In the genomic region with DNA sequence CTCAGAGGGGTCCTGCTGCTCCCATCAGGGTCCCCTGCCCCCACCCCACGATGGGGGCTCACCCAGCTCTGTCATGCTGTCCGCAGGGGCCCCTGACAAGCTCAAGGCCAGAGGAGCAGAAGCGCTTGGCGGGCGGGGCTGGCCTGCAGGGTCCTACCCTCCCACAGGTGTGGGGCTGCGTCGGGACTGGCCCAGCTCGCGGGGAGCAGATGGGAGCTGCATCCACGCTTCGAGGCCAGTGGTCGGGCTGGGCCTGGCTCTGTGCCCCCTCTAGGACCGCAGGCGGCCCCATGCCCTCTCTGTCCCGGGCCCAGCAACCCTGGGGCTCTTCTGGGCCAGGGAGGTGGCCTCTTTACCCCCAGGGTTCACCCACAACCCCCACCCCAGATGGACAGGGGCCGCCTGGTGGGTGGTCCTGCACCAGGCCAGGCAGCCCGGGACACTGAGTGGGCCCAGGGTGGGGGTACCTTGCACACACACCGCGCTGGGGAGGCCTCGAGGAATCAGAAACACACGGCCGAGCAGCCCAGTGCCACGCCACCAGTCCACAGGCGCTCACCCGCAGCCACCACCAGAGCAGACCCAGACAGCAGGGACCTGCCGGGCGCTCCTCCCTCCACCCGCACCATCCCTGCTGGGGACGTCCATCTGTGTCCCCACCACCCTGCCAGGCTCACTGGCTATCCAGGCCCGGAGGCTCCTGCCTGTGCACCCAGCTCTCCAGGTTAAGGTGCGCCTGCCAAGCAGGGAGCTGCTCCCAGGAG, we compare ENCODE assay signal across 1 cellular context.
TF ChIP-seq lines count a peak whose summit lies in the region.

No MANE protein-coding gene starts in this region.

TF ChIP-seq in HepG2, 621 proteins besides CTCF, POLR2A, EP300 and RAD21 (continued from another document and continues in another):
- TF ChIP-seq, protein P1, sequence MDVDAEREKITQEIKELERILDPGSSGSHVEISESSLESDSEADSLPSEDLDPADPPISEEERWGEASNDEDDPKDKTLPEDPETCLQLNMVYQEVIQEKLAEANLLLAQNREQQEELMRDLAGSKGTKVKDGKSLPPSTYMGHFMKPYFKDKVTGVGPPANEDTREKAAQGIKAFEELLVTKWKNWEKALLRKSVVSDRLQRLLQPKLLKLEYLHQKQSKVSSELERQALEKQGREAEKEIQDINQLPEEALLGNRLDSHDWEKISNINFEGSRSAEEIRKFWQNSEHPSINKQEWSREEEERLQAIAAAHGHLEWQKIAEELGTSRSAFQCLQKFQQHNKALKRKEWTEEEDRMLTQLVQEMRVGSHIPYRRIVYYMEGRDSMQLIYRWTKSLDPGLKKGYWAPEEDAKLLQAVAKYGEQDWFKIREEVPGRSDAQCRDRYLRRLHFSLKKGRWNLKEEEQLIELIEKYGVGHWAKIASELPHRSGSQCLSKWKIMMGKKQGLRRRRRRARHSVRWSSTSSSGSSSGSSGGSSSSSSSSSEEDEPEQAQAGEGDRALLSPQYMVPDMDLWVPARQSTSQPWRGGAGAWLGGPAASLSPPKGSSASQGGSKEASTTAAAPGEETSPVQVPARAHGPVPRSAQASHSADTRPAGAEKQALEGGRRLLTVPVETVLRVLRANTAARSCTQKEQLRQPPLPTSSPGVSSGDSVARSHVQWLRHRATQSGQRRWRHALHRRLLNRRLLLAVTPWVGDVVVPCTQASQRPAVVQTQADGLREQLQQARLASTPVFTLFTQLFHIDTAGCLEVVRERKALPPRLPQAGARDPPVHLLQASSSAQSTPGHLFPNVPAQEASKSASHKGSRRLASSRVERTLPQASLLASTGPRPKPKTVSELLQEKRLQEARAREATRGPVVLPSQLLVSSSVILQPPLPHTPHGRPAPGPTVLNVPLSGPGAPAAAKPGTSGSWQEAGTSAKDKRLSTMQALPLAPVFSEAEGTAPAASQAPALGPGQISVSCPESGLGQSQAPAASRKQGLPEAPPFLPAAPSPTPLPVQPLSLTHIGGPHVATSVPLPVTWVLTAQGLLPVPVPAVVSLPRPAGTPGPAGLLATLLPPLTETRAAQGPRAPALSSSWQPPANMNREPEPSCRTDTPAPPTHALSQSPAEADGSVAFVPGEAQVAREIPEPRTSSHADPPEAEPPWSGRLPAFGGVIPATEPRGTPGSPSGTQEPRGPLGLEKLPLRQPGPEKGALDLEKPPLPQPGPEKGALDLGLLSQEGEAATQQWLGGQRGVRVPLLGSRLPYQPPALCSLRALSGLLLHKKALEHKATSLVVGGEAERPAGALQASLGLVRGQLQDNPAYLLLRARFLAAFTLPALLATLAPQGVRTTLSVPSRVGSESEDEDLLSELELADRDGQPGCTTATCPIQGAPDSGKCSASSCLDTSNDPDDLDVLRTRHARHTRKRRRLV (CRISPR knock-in tag; IDR thresholded peaks at IDR 0.05) = 0 out of 2 replicates have a peak, but pooled peaks have one; percentile 43
- TF ChIP-seq, protein P2, sequence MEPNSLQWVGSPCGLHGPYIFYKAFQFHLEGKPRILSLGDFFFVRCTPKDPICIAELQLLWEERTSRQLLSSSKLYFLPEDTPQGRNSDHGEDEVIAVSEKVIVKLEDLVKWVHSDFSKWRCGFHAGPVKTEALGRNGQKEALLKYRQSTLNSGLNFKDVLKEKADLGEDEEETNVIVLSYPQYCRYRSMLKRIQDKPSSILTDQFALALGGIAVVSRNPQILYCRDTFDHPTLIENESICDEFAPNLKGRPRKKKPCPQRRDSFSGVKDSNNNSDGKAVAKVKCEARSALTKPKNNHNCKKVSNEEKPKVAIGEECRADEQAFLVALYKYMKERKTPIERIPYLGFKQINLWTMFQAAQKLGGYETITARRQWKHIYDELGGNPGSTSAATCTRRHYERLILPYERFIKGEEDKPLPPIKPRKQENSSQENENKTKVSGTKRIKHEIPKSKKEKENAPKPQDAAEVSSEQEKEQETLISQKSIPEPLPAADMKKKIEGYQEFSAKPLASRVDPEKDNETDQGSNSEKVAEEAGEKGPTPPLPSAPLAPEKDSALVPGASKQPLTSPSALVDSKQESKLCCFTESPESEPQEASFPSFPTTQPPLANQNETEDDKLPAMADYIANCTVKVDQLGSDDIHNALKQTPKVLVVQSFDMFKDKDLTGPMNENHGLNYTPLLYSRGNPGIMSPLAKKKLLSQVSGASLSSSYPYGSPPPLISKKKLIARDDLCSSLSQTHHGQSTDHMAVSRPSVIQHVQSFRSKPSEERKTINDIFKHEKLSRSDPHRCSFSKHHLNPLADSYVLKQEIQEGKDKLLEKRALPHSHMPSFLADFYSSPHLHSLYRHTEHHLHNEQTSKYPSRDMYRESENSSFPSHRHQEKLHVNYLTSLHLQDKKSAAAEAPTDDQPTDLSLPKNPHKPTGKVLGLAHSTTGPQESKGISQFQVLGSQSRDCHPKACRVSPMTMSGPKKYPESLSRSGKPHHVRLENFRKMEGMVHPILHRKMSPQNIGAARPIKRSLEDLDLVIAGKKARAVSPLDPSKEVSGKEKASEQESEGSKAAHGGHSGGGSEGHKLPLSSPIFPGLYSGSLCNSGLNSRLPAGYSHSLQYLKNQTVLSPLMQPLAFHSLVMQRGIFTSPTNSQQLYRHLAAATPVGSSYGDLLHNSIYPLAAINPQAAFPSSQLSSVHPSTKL (CRISPR knock-in tag; IDR thresholded peaks at IDR 0.05) = peak; percentile 14; the same call in 1 of the 2 replicates
- TF ChIP-seq NR2F6 (IDR thresholded peaks at IDR 0.05) (no peak), NR2F6 (CRISPR knock-in tag; IDR thresholded peaks at IDR 0.05) (peak; percentile 29; the same call in 1 of the 2 replicates), ELF1 (CRISPR knock-in tag; IDR thresholded peaks at IDR 0.05) (peak; percentile 20; the same call in 1 of the 2 replicates), ZNF558 (CRISPR knock-in tag; IDR thresholded peaks at IDR 0.05; ENCODE audit: borderline replicate concordance) (peak; percentile 65; the same call in 1 of the 2 replicates), ZNF777 (CRISPR knock-in tag; IDR thresholded peaks at IDR 0.05) (0 out of 2 replicates have a peak, but pooled peaks have one; percentile 25), ARNTL (CRISPR knock-in tag; IDR thresholded peaks at IDR 0.05) (0 out of 2 replicates have a peak, but pooled peaks have one; percentile 5), SP5 (CRISPR knock-in tag; IDR thresholded peaks at IDR 0.05; ENCODE audit: borderline replicate concordance, low read depth) (0 out of 2 replicates have a peak, but pooled peaks have one; percentile 30), HIVEP1 (CRISPR knock-in tag; IDR thresholded peaks at IDR 0.05) (peak; percentile 31; the same call in 1 of the 2 replicates), SOX13 (IDR thresholded peaks at IDR 0.05) (no peak), SOX13 (CRISPR knock-in tag; conservative IDR thresholded peaks at IDR 0.05 in 1 of 2, IDR thresholded peaks at IDR 0.05 in 1 of 2) (0 out of 4 replicates have a peak, but pooled peaks of 1 of the 2 experiments have one; percentile 13), ZNF598 (CRISPR knock-in tag; IDR thresholded peaks at IDR 0.05; ENCODE audit: borderline replicate concordance) (no peak), ONECUT2 (CRISPR knock-in tag; IDR thresholded peaks at IDR 0.05) (no peak), ZNF296 (CRISPR knock-in tag; conservative IDR thresholded peaks at IDR 0.05) (peak; percentile 53; the same call in 1 of the 2 replicates), ZNF317 (CRISPR knock-in tag; IDR thresholded peaks at IDR 0.05) (0 out of 2 replicates have a peak, but pooled peaks have one; percentile 53), STAG1 (CRISPR knock-in tag; IDR thresholded peaks at IDR 0.05) (0 out of 2 replicates have a peak, but pooled peaks have one; percentile 3), SAP130 (CRISPR knock-in tag; IDR thresholded peaks at IDR 0.05; ENCODE audit: low read depth) (peak; percentile 57; the same call in 1 of the 2 replicates), ZNF678 (CRISPR knock-in tag; IDR thresholded peaks at IDR 0.05) (no peak), KAT8 (CRISPR knock-in tag; IDR thresholded peaks at IDR 0.05) (0 out of 2 replicates have a peak, but pooled peaks have one; percentile 16), NFE2L1 (CRISPR knock-in tag; IDR thresholded peaks at IDR 0.05; ENCODE audit: borderline replicate concordance) (0 out of 2 replicates have a peak, but pooled peaks have one; percentile 14), ZFP41 (CRISPR knock-in tag; IDR thresholded peaks at IDR 0.05; ENCODE audit: borderline replicate concordance) (0 out of 2 replicates have a peak, but pooled peaks have one; percentile 31), ZNF747 (CRISPR knock-in tag; IDR thresholded peaks at IDR 0.05; ENCODE audit: borderline replicate concordance) (peak; percentile 16; the same call in 1 of the 2 replicates), MEIS2 (CRISPR knock-in tag; IDR thresholded peaks at IDR 0.05) (0 out of 2 replicates have a peak, but pooled peaks have one; percentile 34), HOXD1 (CRISPR knock-in tag; IDR thresholded peaks at IDR 0.05) (0 out of 2 replicates have a peak, but pooled peaks have one; percentile 43), ZBTB7B (CRISPR knock-in tag; IDR thresholded peaks at IDR 0.05) (0 out of 2 replicates have a peak, but pooled peaks have one; percentile 25)
- TF ChIP-seq, protein P3, sequence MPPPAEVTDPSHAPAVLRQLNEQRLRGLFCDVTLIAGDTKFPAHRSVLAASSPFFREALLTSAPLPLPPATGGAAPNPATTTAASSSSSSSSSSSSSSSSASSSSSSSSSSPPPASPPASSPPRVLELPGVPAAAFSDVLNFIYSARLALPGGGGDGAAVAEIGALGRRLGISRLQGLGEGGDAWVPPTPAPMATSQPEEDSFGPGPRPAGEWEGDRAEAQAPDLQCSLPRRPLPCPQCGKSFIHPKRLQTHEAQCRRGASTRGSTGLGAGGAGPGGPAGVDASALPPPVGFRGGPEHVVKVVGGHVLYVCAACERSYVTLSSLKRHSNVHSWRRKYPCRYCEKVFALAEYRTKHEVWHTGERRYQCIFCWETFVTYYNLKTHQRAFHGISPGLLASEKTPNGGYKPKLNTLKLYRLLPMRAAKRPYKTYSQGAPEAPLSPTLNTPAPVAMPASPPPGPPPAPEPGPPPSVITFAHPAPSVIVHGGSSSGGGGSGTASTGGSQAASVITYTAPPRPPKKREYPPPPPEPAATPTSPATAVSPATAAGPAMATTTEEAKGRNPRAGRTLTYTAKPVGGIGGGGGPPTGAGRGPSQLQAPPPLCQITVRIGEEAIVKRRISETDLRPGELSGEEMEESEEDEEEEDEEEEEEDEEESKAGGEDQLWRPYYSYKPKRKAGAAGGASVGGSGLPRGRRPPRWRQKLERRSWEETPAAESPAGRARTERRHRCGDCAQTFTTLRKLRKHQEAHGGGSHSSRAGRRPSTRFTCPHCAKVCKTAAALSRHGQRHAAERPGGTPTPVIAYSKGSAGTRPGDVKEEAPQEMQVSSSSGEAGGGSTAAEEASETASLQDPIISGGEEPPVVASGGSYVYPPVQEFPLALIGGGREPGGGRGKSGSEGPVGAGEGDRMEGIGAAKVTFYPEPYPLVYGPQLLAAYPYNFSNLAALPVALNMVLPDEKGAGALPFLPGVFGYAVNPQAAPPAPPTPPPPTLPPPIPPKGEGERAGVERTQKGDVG (CRISPR knock-in tag; IDR thresholded peaks at IDR 0.05; ENCODE audit: borderline replicate concordance) = no peak
- TF ChIP-seq, protein P4, sequence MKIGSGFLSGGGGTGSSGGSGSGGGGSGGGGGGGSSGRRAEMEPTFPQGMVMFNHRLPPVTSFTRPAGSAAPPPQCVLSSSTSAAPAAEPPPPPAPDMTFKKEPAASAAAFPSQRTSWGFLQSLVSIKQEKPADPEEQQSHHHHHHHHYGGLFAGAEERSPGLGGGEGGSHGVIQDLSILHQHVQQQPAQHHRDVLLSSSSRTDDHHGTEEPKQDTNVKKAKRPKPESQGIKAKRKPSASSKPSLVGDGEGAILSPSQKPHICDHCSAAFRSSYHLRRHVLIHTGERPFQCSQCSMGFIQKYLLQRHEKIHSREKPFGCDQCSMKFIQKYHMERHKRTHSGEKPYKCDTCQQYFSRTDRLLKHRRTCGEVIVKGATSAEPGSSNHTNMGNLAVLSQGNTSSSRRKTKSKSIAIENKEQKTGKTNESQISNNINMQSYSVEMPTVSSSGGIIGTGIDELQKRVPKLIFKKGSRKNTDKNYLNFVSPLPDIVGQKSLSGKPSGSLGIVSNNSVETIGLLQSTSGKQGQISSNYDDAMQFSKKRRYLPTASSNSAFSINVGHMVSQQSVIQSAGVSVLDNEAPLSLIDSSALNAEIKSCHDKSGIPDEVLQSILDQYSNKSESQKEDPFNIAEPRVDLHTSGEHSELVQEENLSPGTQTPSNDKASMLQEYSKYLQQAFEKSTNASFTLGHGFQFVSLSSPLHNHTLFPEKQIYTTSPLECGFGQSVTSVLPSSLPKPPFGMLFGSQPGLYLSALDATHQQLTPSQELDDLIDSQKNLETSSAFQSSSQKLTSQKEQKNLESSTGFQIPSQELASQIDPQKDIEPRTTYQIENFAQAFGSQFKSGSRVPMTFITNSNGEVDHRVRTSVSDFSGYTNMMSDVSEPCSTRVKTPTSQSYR (CRISPR knock-in tag; IDR thresholded peaks at IDR 0.05; ENCODE audit: borderline replicate concordance) = peak; percentile 18; the same call in 1 of the 2 replicates
- TF ChIP-seq, protein P5, sequence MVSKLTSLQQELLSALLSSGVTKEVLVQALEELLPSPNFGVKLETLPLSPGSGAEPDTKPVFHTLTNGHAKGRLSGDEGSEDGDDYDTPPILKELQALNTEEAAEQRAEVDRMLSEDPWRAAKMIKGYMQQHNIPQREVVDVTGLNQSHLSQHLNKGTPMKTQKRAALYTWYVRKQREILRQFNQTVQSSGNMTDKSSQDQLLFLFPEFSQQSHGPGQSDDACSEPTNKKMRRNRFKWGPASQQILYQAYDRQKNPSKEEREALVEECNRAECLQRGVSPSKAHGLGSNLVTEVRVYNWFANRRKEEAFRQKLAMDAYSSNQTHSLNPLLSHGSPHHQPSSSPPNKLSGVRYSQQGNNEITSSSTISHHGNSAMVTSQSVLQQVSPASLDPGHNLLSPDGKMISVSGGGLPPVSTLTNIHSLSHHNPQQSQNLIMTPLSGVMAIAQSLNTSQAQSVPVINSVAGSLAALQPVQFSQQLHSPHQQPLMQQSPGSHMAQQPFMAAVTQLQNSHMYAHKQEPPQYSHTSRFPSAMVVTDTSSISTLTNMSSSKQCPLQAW (CRISPR knock-in tag; IDR thresholded peaks at IDR 0.05) = no peak
- TF ChIP-seq, protein P6, sequence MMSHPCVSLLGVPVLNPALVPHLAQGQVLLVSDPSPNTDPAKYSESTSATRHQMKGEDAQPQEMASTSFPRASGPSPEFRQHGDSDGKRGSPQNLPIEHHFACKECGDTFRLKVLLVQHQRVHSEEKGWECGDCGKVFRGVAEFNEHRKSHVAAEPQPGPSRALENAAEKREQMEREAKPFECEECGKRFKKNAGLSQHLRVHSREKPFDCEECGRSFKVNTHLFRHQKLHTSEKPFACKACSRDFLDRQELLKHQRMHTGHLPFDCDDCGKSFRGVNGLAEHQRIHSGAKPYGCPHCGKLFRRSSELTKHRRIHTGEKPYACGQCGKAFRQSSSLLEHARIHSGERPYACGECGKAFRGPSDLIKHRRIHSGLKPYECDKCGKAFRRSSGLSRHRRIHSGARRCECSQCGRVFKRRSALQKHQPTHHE (CRISPR knock-in tag; IDR thresholded peaks at IDR 0.05; ENCODE audit: borderline replicate concordance) = peak; percentile 21; the same call in 1 of the 2 replicates
- TF ChIP-seq, protein P7, sequence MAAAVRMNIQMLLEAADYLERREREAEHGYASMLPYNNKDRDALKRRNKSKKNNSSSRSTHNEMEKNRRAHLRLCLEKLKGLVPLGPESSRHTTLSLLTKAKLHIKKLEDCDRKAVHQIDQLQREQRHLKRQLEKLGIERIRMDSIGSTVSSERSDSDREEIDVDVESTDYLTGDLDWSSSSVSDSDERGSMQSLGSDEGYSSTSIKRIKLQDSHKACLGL (CRISPR knock-in tag; IDR thresholded peaks at IDR 0.05) = peak; percentile 34; the same call in 1 of the 2 replicates
